ENCODE assay signal across 26 cellular contexts in genomic region chr18:13542520-13542847, GRCh38.
A peak's percentile ranks its signal among the peaks of the same experiment; 100 is the strongest.
DNase-seq lines count a peak whose midpoint lies in the region; ATAC-seq and TF ChIP-seq lines count a peak whose summit lies in the region.
"Had no signal": no experiment of that assay in that cellular context is flagged by ENCODE, and none has a peak within 500 bp of the region (broad histone marks: within the 10 kb centered on the region; RNA-seq: fewer than 3 reads in every experiment).

No MANE protein-coding gene starts in this region.

- WGBS in stomach, 5 donors = 75 to 88% (median 79%) methylated on average over 6 to 7 of the region's 7 CpGs

- H3K36me3 ChIP-seq in mucosa of rectum (ENCODE audit: control insufficient read depth in 2 of 2, insufficient read depth in 2 of 2, low read length in 2 of 2) = peaks cover 0 to 2% of the 10 kb centered on the region in 2 donors
- no peaks in the 10 kb centered on the region for H3K36me3 ChIP-seq in stomach

- no peaks in the 10 kb centered on the region for H3K27me3 ChIP-seq in mucosa of rectum (ENCODE audit: control insufficient read depth in 2 of 2, insufficient read depth in 2 of 2, low read length in 2 of 2)
- H3K27me3 ChIP-seq in stomach = no peaks in the 10 kb centered on the region
- H3K27me3 ChIP-seq: tibial artery had no signal

- TF ChIP-seq CTCF in chondrocyte (IDR thresholded peaks at IDR 0.05) (no peak), stomach (IDR thresholded peaks at IDR 0.05) (no peak)

- peak overlapping the region; percentile 63 for H3K27ac Mint-ChIP-seq in chondrocyte (ENCODE audit: unreplicated experiment)
- H3K27ac Mint-ChIP-seq: memory B cell; stimulated activated naive CD8-positive, alpha-beta T cell treated with anti-CD3 and anti-CD28 coated beads, Interleukin-15, Interleukin-2, amounts not matched to agents 100 ng/mL and 50 ng/mL, for 24 hours had no signal

- H3K4me1 ChIP-seq in mucosa of rectum (ENCODE audit: control insufficient read depth in 2 of 2, insufficient read depth in 2 of 2, low read length in 2 of 2) (peaks cover 45% of the 10 kb centered on the region in 2 donors), stomach (peaks cover 25 to 59% (median 50%) of the 10 kb centered on the region in 4 donors)

- intact Hi-C loops in stomach (cut with DNase I; ENCODE audit: low total_unique reads) = no loop called here

- TF ChIP-seq EP300 in stomach (IDR thresholded peaks at IDR 0.05) = no peak

- H3K9me3 ChIP-seq in mucosa of rectum (ENCODE audit: control insufficient read depth in 2 of 2, low read length in 2 of 2) (no peaks in the 10 kb centered on the region), stomach (no peaks in the 10 kb centered on the region)
- H3K9me3 ChIP-seq: tibial artery had no signal

- H3K9ac ChIP-seq in mucosa of rectum (ENCODE audit: low read depth in 1 of 2, low read length in 2 of 2) = no peak overlapping the region

- H3K36me3 Mint-ChIP-seq in chondrocyte (ENCODE audit: low read depth) = peaks cover 5% of the 10 kb centered on the region
- H3K36me3 Mint-ChIP-seq: memory B cell had no signal

- peaks cover 53% of the 10 kb centered on the region for H3K4me1 Mint-ChIP-seq in chondrocyte (ENCODE audit: low read depth)

- H3K27me3 Mint-ChIP-seq in chondrocyte (ENCODE audit: low read depth) = no peaks in the 10 kb centered on the region
- H3K27me3 Mint-ChIP-seq: memory B cell; stimulated activated naive CD8-positive, alpha-beta T cell treated with anti-CD3 and anti-CD28 coated beads, Interleukin-15, Interleukin-2, amounts not matched to agents 100 ng/mL and 50 ng/mL, for 24 hours had no signal

- no peak overlapping the region for H3K4me3 ChIP-seq in mucosa of rectum (ENCODE audit: low read length in 2 of 2)
- H3K4me3 ChIP-seq in stomach = no peak overlapping the region
- H3K4me3 ChIP-seq: PC-9, tibial artery had no signal

- no peaks in the 10 kb centered on the region for H3K9me3 Mint-ChIP-seq in chondrocyte (ENCODE audit: low read depth)
- H3K9me3 Mint-ChIP-seq: memory B cell; stimulated activated naive CD8-positive, alpha-beta T cell treated with anti-CD3 and anti-CD28 coated beads, Interleukin-15, Interleukin-2, amounts not matched to agents 100 ng/mL and 50 ng/mL, for 24 hours had no signal

- H3K27ac ChIP-seq in mucosa of rectum (ENCODE audit: low read depth in 2 of 2, low read length in 2 of 2) (peak overlapping the region; percentile 71 to 77), stomach (peak overlapping the region in 3 of 5 donors; percentile 54 to 79 (median 67))
- H3K27ac ChIP-seq: PC-9, tibial artery had no signal

- no peak for TF ChIP-seq POLR2A in stomach (IDR thresholded peaks at IDR 0.05)

- peak; percentile 7 to 10 for DNase-seq in activated T-cell treated with anti-CD3 and anti-CD28 coated beads, Interleukin-2, amount 50 U/mL, for 48 hours
- no peak for DNase-seq in activated T-cell treated with anti-CD3 and anti-CD28 coated beads, Interleukin-2, amount 50 U/mL, for 1 hour
- DNase-seq in chondrocyte (ENCODE audit: low spot score) = no peak
- DNase-seq in stomach = no peak
- no peak for DNase-seq in EL
- DNase-seq: activated effector memory CD4-positive, alpha-beta T cell treated with anti-CD3 and anti-CD28 coated beads, Interleukin-2, amount 50 U/mL, for 16 hours; aorta; caudate nucleus; glutamatergic neuron; H9; Kasumi-1; kidney glomerular epithelial cell; NCI-H1694 treated with DMSO at 0.1 percent for 48 hours; NCI-H2171; PC-9; retina; stimulated activated CD4-positive, alpha-beta T cell treated with anti-CD3 and anti-CD28 coated beads, Interleukin-12 subunit alpha, Interleukin-12 subunit beta, amount 100 ng/mL, for 4 hours; stimulated activated CD4-positive, alpha-beta T cell treated with anti-CD3 and anti-CD28 coated beads, Interleukin-4, amount 100 ng/mL, for 4 hours; SW 1271; T1000; tibial artery had no signal

- ATAC-seq in GM21381 (IDR thresholded peaks at IDR 0.05; ENCODE audit: unreplicated experiment) (no peak), HG02642 (IDR thresholded peaks at IDR 0.05; ENCODE audit: poor library complexity, unreplicated experiment) (no peak)

- H3K4me3 Mint-ChIP-seq in chondrocyte (ENCODE audit: unreplicated experiment) = no peak overlapping the region
- H3K4me3 Mint-ChIP-seq: H9; memory B cell; stimulated activated naive CD8-positive, alpha-beta T cell treated with anti-CD3 and anti-CD28 coated beads, Interleukin-15, Interleukin-2, amounts not matched to agents 100 ng/mL and 50 ng/mL, for 24 hours had no signal

Comparison
In these comparisons a context has a peak if more than half of its experiments do, and no peak if none do; other contexts are left out.
1. DNase-seq: peak in activated T-cell treated with anti-CD3 and anti-CD28 coated beads, Interleukin-2, amount 50 U/mL, for 48 hours (2 of 2); none in activated T-cell treated with anti-CD3 and anti-CD28 coated beads, Interleukin-2, amount 50 U/mL, for 1 hour (single experiment), chondrocyte (single experiment), stomach (single experiment) and EL (single experiment).